Comparison of ENCODE assay signal across 8 cellular contexts in genomic region chr11:125263268-125263790, GRCh38.
DNase-seq lines count a peak whose midpoint lies in the region; ATAC-seq and TF ChIP-seq lines count a peak whose summit lies in the region.

No MANE protein-coding gene starts in this region.

- peak overlapping the region; percentile 45 for H3K9ac ChIP-seq in neural cell (ENCODE audit: low read length)

- no peaks in the 10 kb centered on the region for H3K9me2 ChIP-seq in neural cell (ENCODE audit: insufficient read depth, low read length)

- H3K36me3 ChIP-seq in neural cell (ENCODE audit: insufficient read depth, low read length) = no peaks in the 10 kb centered on the region

- H3K27me3 ChIP-seq in foreskin keratinocyte (peaks cover 27% of the 10 kb centered on the region), neural cell (ENCODE audit: insufficient read depth, low read depth, low read length) (no peaks in the 10 kb centered on the region)

- peak; percentile 51 for TF ChIP-seq EP300 in neural cell (conservative IDR thresholded peaks at IDR 0.05; ENCODE audit: poor library complexity, severe bottlenecking)

- H3K4me1 ChIP-seq in foreskin keratinocyte = no peaks in the 10 kb centered on the region

- H3K79me2 ChIP-seq in neural cell (replicated peaks; ENCODE audit: insufficient read depth, low read length) = no peaks in the 10 kb centered on the region

- DNase-seq in AG09319 (ENCODE audit: extremely low read depth, low read depth) (peak; percentile 95), NCI-H69 (lab: John Stamatoyannopoulos, UW) (peak; percentile 71), foreskin keratinocyte (peak in 1 of 2 donors; percentile 18), LoVo (ENCODE audit: low spot score) (no peak)

- peak overlapping the region; percentile 19 for H3K4me2 ChIP-seq in neural cell (ENCODE audit: low read length)

- TF ChIP-seq CTCF in AG09319 (IDR thresholded peaks at IDR 0.05; ENCODE audit: low read depth, low read length) (no peak), foreskin keratinocyte (conservative IDR thresholded peaks at IDR 0.05) (no peak), neural cell (IDR thresholded peaks at IDR 0.05; ENCODE audit: poor library complexity, severe bottlenecking) (no peak)

- TF ChIP-seq RAD21 in neural cell (conservative IDR thresholded peaks at IDR 0.05) = no peak

- peak; percentile 56 for ATAC-seq in foreskin keratinocyte
- no peak for ATAC-seq in HG03108 (IDR thresholded peaks at IDR 0.05; ENCODE audit: unreplicated experiment)
- ATAC-seq in HG02678 (IDR thresholded peaks at IDR 0.05; ENCODE audit: unreplicated experiment) = no peak
- ATAC-seq in HG02870 (IDR thresholded peaks at IDR 0.05; ENCODE audit: unreplicated experiment) = no peak

- peak overlapping the region; percentile 48 for H3K4me3 ChIP-seq in neural cell (ENCODE audit: low read length)

- no peaks in the 10 kb centered on the region for H3F3A ChIP-seq in neural cell (ENCODE audit: insufficient read depth, low read length, poor library complexity, severe bottlenecking)

- no peaks in the 10 kb centered on the region for H3K9me3 ChIP-seq in neural cell (ENCODE audit: low read length)

- H3K27ac ChIP-seq in foreskin keratinocyte (no peak overlapping the region), neural cell (ENCODE audit: low read length) (peak overlapping the region; percentile 44)

- H4K20me1 ChIP-seq in neural cell (ENCODE audit: insufficient read depth) = no peaks in the 10 kb centered on the region

- H2AFZ ChIP-seq in neural cell (ENCODE audit: low read depth, low read length) = peak overlapping the region; percentile 30

TF ChIP-seq in neural cell, 6 proteins besides CTCF, POLR2A, EP300 and RAD21:
- TF ChIP-seq EZH2 (IDR thresholded peaks at IDR 0.05; ENCODE audit: borderline replicate concordance, insufficient read depth, low read length, poor library complexity, severe bottlenecking) (no peak), MXI1 (conservative IDR thresholded peaks at IDR 0.05; ENCODE audit: poor library complexity, severe bottlenecking) (no peak), POLR2AphosphoS5 (IDR thresholded peaks at IDR 0.05) (no peak), TAF1 (IDR thresholded peaks at IDR 0.05; ENCODE audit: low read depth) (no peak), REST (IDR thresholded peaks at IDR 0.05; ENCODE audit: borderline replicate concordance) (no peak)
